ENCODE assay signal across 12 cellular contexts in the genomic region with DNA sequence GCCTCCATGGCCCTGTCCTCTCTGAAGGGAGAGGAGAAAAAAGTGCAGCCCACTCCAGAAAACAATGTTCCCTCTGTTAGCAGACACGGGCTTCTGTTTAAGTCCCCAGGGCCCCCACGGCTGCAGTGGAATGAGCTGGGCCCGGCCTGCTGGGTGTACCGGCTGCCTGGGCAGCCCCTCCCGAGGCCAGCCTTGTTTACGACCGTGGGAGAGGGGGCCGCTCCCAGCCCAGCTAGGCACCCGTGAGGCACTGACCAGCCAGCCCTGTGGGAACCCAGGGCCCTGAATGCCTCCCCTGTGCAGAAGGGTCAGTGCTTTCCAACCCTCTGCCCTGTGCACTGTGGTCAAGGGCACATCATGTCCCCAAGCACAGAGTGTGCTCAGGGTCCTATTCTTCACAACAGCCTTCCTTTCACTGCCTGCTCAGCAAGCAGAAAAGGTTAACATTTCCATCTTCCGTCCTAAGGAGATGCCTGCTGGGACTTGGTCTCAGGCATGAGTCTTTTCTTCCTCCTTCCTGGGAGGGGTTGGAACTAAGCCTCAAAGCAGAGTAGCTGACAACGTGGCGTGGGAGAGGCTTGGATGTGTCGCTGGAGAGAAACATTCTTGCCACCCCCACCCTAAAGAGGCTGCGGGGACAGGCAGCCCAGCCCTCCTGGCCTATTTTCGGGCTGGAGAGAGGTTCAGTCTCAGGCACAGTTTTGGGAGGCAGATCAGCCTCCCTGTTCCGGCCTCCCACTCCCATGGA.
DNase-seq lines count a peak whose midpoint lies in the region; TF ChIP-seq lines count a peak whose summit lies in the region.
"Had no signal": no experiment of that assay in that cellular context is flagged by ENCODE, and none has a peak within 500 bp of the region (broad histone marks: within the 10 kb centered on the region; RNA-seq: fewer than 3 reads in every experiment).

No MANE protein-coding gene starts in this region.

- no peak for TF ChIP-seq CTCF in fibroblast of pulmonary artery (IDR thresholded peaks at IDR 0.05; ENCODE audit: low read length, missing control alignments)
- TF ChIP-seq CTCF in neural crest cell (conservative IDR thresholded peaks at IDR 0.05): no peak
- TF ChIP-seq CTCF in tibial artery (IDR thresholded peaks at IDR 0.05): no peak

- peak overlapping the region; percentile 63 for H3K4me3 Mint-ChIP-seq in neural crest cell
- H3K4me3 Mint-ChIP-seq: effector memory CD8-positive, alpha-beta T cell had no signal

- peak overlapping the region; percentile 85 for H3K27ac Mint-ChIP-seq in neural crest cell (ENCODE audit: unreplicated experiment)

- no peaks in the 10 kb centered on the region for H3K36me3 ChIP-seq in tibial artery

- peaks cover 0 to 23% (median 18%) of the 10 kb centered on the region in 4 donors for H3K4me1 ChIP-seq in tibial artery

- no peaks in the 10 kb centered on the region for H3K27me3 Mint-ChIP-seq in neural crest cell (ENCODE audit: low read depth)

- H3K4me3 ChIP-seq in fibroblast of pulmonary artery (replicated peaks; ENCODE audit: low read depth, low read length) (no peak overlapping the region), tibial artery (peak overlapping the region in 1 of 2 donors; percentile 19)
- H3K4me3 ChIP-seq: lung had no signal

- no peaks in the 10 kb centered on the region for H3K9me3 ChIP-seq in tibial artery

- H3K36me3 Mint-ChIP-seq in neural crest cell (ENCODE audit: low read depth): peaks cover 8% of the 10 kb centered on the region

- peaks cover 0 to 5% of the 10 kb centered on the region in 2 donors for H3K27me3 ChIP-seq in tibial artery

- DNase-seq in amygdala (lab: John Stamatoyannopoulos, UW) (peak in 54 of 56 donors; percentile 43 to 98 (median 90)), fibroblast of pulmonary artery (ENCODE audit: low read depth) (peak; percentile 7), neural crest cell (ENCODE audit: low read depth, low spot score) (peak; percentile 52), tibial artery (peak; percentile 48 to 82), HUDEP-2 (lab: John Stamatoyannopoulos, UW; ENCODE audit: unreplicated experiment in 76 of 76) (no peak), NCI-H2196 (lab: John Stamatoyannopoulos, UW; ENCODE audit: unreplicated experiment) (no peak), NCI-H2227 (lab: John Stamatoyannopoulos, UW; ENCODE audit: unreplicated experiment) (no peak)
- DNase-seq: DND-41; effector memory CD8-positive, alpha-beta T cell; NCI-H2029 treated with DMSO at 0.1 percent for 48 hours; stimulated activated CD4-positive, alpha-beta T cell treated with anti-CD3 and anti-CD28 coated beads, Interleukin-4, amount 100 ng/mL, for 24 hours had no signal

- peaks cover 66% of the 10 kb centered on the region for H3K4me1 Mint-ChIP-seq in neural crest cell

- intact Hi-C loops in tibial artery (cut with DNase I; ENCODE audit: low total_unique reads): no loop called here

- H3K27ac ChIP-seq in tibial artery: peak overlapping the region; percentile 73 to 74

- H3K9me3 Mint-ChIP-seq in neural crest cell: peaks cover 8% of the 10 kb centered on the region
- H3K9me3 Mint-ChIP-seq: effector memory CD8-positive, alpha-beta T cell had no signal

Comparison
In these comparisons a context has a peak if more than half of its experiments do, and no peak if none do; other contexts are left out.
1. DNase-seq: peak in amygdala (54 of 56), fibroblast of pulmonary artery (single experiment), neural crest cell (single experiment) and tibial artery (2 of 2); none in HUDEP-2 (0 of 76), NCI-H2196 (single experiment) and NCI-H2227 (single experiment).